ENCODE assay signal across 25 cellular contexts in genomic region chr9:87855061-87855460, GRCh38. TPM values are rescaled to one million over a fixed set of nuclear protein-coding genes. Genes with fewer than 3 reads are reported as not detected.
"Had no signal": no experiment of that assay in that cellular context is flagged by ENCODE, and none has a peak within 500 bp of the region (broad histone marks: within the 10 kb centered on the region; RNA-seq: fewer than 3 reads in every experiment).

No MANE protein-coding gene starts in this region.

- ATAC-seq: left colon, natural killer cell, pancreas, right cardiac atrium had no signal

- H3K79me2 ChIP-seq: hepatocyte had no signal

- DNase-seq: colonic mucosa; effector CD4-positive, alpha-beta T cell; head of caudate nucleus; left colon; natural killer cell; pancreas; right cardiac atrium; stimulated activated CD4-positive, alpha-beta T cell treated with anti-CD3 and anti-CD28 coated beads, Interleukin-2, amount 100 ng/mL, for 48 hours; stimulated activated naive CD4-positive, alpha-beta T cell treated with Interleukin-2 at 50 U/mL for 16 hours; trophoblast cell had no signal

- H3K27ac ChIP-seq: colonic mucosa, hepatocyte, neural progenitor cell, pancreas had no signal

- H3K4me2 ChIP-seq: hepatocyte, neural progenitor cell, smooth muscle cell had no signal

- H2AFZ ChIP-seq: hepatocyte, neural progenitor cell had no signal

- H3K4me1 ChIP-seq: colonic mucosa, pancreas had no signal

- H3K36me3 ChIP-seq: colonic mucosa, neural progenitor cell, pancreas had no signal

- H3K27me3 ChIP-seq: colonic mucosa, hepatocyte, neural progenitor cell, pancreas had no signal

- H3K9ac ChIP-seq: neural progenitor cell had no signal

- H3K4me3 ChIP-seq: colonic mucosa, hepatocyte, neural progenitor cell, pancreas, smooth muscle cell had no signal

- H3K9me3 ChIP-seq: colonic mucosa, pancreas had no signal

RNA-seq across cellular contexts. Expression of gene SPATA31E1, which starts 27.6 kb away (rescaled TPM):
- total RNA-seq: cerebellum, dermis microvascular lymphatic vessel endothelial cell, fibroblast of lung, hepatocyte, kidney epithelial cell, left colon, liver, lung microvascular endothelial cell, mesenteric fat pad, mononuclear cell, natural killer cell, occipital lobe, pancreas, progenitor cell of endocrine pancreas, right cardiac atrium, smooth muscle cell, urinary bladder had no signal
- polyA plus RNA-seq: esophagus, fibroblast of lung, hepatocyte, liver, right cardiac atrium, smooth muscle cell had no signal
